ENCODE assay signal across 15 cellular contexts in the genomic region with DNA sequence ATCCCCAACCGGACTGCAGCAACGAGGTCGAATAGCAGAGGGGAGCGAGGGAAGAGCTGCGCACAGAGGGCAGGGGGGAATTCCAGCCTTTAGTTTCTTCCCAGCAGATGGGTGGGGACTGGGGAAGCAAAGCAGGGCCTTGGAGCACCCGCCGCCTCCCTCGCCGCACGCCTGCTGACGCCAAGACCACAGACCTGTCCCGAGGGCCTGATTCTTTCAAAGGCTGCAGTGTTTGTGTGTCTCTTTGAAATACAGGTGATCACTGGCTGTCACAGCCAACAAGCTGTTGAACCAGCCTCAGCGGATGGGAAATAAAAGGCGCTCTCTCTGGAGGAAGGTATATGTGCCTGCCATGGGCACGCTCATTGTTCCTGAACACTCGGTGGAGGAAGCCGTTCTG.
A peak's percentile ranks its signal among the peaks of the same experiment; 100 is the strongest.
DNase-seq lines count a peak whose midpoint lies in the region; ATAC-seq and TF ChIP-seq lines count a peak whose summit lies in the region.
"Had no signal": no experiment of that assay in that cellular context is flagged by ENCODE, and none has a peak within 500 bp of the region (broad histone marks: within the 10 kb centered on the region; RNA-seq: fewer than 3 reads in every experiment).

No MANE protein-coding gene starts in this region.

- no peak for ATAC-seq in stimulated activated naive CD8-positive, alpha-beta T cell treated with anti-CD3 and anti-CD28 coated beads, Interleukin-15, amount 100 ng/mL, for 72 hours
- no peak for ATAC-seq in T-cell (replicated peaks in 1 of 4)
- ATAC-seq in HG02981 (IDR thresholded peaks at IDR 0.05; ENCODE audit: unreplicated experiment) = no peak

- POLR2A ChIA-PET in T-cell (lab: Charles Lee) = interaction anchor here in 1 of 2 donors (0.5 kb wide), 1 partner anchor 179 kb away, joined by 3 read pairs; no protein-coding TSS in a partner anchor

- DNase-seq in stimulated activated naive CD8-positive, alpha-beta T cell treated with anti-CD3 and anti-CD28 coated beads, Interleukin-15, amount 100 ng/mL, for 72 hours = no peak
- DNase-seq in T-cell (no peak), 8988T (no peak), pons (ENCODE audit: low spot score) (no peak), uterus (no peak)
- DNase-seq: activated CD4-positive, alpha-beta T cell treated with anti-CD3 and anti-CD28 coated beads for 1 hour; activated T-cell treated with anti-CD3 and anti-CD28 coated beads for 4 hours; aorta; dermis blood vessel endothelial cell; PC-9; posterior cingulate gyrus; SW 1271 had no signal

- intact Hi-C loops in uterus (cut with DNase I; ENCODE audit: low total_unique reads) = loop anchor here (10.0 kb wide), 1 partner anchor 90 kb away; no protein-coding TSS in a partner anchor

- H3K27me3 ChIP-seq in muscle layer of colon (ENCODE audit: control insufficient read depth in 1 of 2, insufficient read depth in 2 of 2, low read length in 2 of 2) (no peaks in the 10 kb centered on the region), uterus (no peaks in the 10 kb centered on the region)

- H3K27me3 Mint-ChIP-seq in stimulated activated naive CD8-positive, alpha-beta T cell treated with anti-CD3 and anti-CD28 coated beads, Interleukin-15, Interleukin-2, amounts not matched to agents 100 ng/mL and 50 ng/mL, for 24 hours = peaks cover 6% of the 10 kb centered on the region
- no peaks in the 10 kb centered on the region for H3K27me3 Mint-ChIP-seq in stimulated activated naive CD8-positive, alpha-beta T cell treated with anti-CD3 and anti-CD28 coated beads, Interleukin-15, amount 100 ng/mL, for 72 hours
- no peaks in the 10 kb centered on the region for H3K27me3 Mint-ChIP-seq in T-cell

- H3K4me3 Mint-ChIP-seq in stimulated activated naive CD8-positive, alpha-beta T cell treated with anti-CD3 and anti-CD28 coated beads, Interleukin-15, Interleukin-2, amounts not matched to agents 100 ng/mL and 50 ng/mL, for 24 hours = no peak overlapping the region
- H3K4me3 Mint-ChIP-seq in stimulated activated naive CD8-positive, alpha-beta T cell treated with anti-CD3 and anti-CD28 coated beads, Interleukin-15, amount 100 ng/mL, for 72 hours = no peak overlapping the region
- peak overlapping the region in 1 of 3 donors; percentile 50 for H3K4me3 Mint-ChIP-seq in T-cell

- no peaks in the 10 kb centered on the region for H3K36me3 Mint-ChIP-seq in stimulated activated naive CD8-positive, alpha-beta T cell treated with anti-CD3 and anti-CD28 coated beads, Interleukin-15, Interleukin-2, amounts not matched to agents 100 ng/mL and 50 ng/mL, for 24 hours (ENCODE audit: low read depth)
- H3K36me3 Mint-ChIP-seq in T-cell = peaks cover 14% of the 10 kb centered on the region

- H3K4me3 ChIP-seq in muscle layer of colon (ENCODE audit: low read depth in 1 of 2, low read length in 2 of 2) = no peak overlapping the region
- no peak overlapping the region for H3K4me3 ChIP-seq in uterus
- H3K4me3 ChIP-seq: PC-9 had no signal

- H3K9me3 ChIP-seq in muscle layer of colon (ENCODE audit: low read length) (no peaks in the 10 kb centered on the region), uterus (no peaks in the 10 kb centered on the region)

- H3K36me3 ChIP-seq in muscle layer of colon (ENCODE audit: insufficient read depth, low read length) (no peaks in the 10 kb centered on the region), uterus (no peaks in the 10 kb centered on the region)

- H3K27ac ChIP-seq in muscle layer of colon (ENCODE audit: low read depth, low read length) = peak overlapping the region; percentile 52
- H3K27ac ChIP-seq in uterus = no peak overlapping the region
- H3K27ac ChIP-seq: PC-9 had no signal

- H3K27ac Mint-ChIP-seq in stimulated activated naive CD8-positive, alpha-beta T cell treated with anti-CD3 and anti-CD28 coated beads, Interleukin-15, Interleukin-2, amounts not matched to agents 100 ng/mL and 50 ng/mL, for 24 hours = peak overlapping the region; percentile 21
- H3K27ac Mint-ChIP-seq in stimulated activated naive CD8-positive, alpha-beta T cell treated with anti-CD3 and anti-CD28 coated beads, Interleukin-15, amount 100 ng/mL, for 72 hours = peak overlapping the region in 1 of 2 donors; percentile 90
- peak overlapping the region; percentile 69 to 76 for H3K27ac Mint-ChIP-seq in T-cell

- CTCF ChIA-PET in T-cell (lab: Charles Lee) = no interaction called here

- no peak for TF ChIP-seq POLR2A in uterus (IDR thresholded peaks at IDR 0.05)

- peaks cover 51% of the 10 kb centered on the region for H3K4me1 ChIP-seq in muscle layer of colon (ENCODE audit: insufficient read depth, low read length)
- H3K4me1 ChIP-seq in uterus = peaks cover 0 to 22% of the 10 kb centered on the region in 2 donors

- no peaks in the 10 kb centered on the region for H3K9me3 Mint-ChIP-seq in stimulated activated naive CD8-positive, alpha-beta T cell treated with anti-CD3 and anti-CD28 coated beads, Interleukin-15, Interleukin-2, amounts not matched to agents 100 ng/mL and 50 ng/mL, for 24 hours
- H3K9me3 Mint-ChIP-seq in stimulated activated naive CD8-positive, alpha-beta T cell treated with anti-CD3 and anti-CD28 coated beads, Interleukin-15, amount 100 ng/mL, for 72 hours = no peaks in the 10 kb centered on the region
- H3K9me3 Mint-ChIP-seq in T-cell = no peaks in the 10 kb centered on the region

- peaks cover 62% of the 10 kb centered on the region for H3K4me1 Mint-ChIP-seq in stimulated activated naive CD8-positive, alpha-beta T cell treated with anti-CD3 and anti-CD28 coated beads, Interleukin-15, Interleukin-2, amounts not matched to agents 100 ng/mL and 50 ng/mL, for 24 hours (ENCODE audit: low read depth)
- H3K4me1 Mint-ChIP-seq in stimulated activated naive CD8-positive, alpha-beta T cell treated with anti-CD3 and anti-CD28 coated beads, Interleukin-15, amount 100 ng/mL, for 72 hours = peaks cover 50% of the 10 kb centered on the region
- H3K4me1 Mint-ChIP-seq in T-cell = peaks cover 43 to 74% (median 52%) of the 10 kb centered on the region in 3 donors

- H3K9ac ChIP-seq in muscle layer of colon (ENCODE audit: low read length) = no peak overlapping the region

- no peak for TF ChIP-seq CTCF in uterus (IDR thresholded peaks at IDR 0.05)
